Comparison of ENCODE assay signal across 1 cellular context in the genomic region with DNA sequence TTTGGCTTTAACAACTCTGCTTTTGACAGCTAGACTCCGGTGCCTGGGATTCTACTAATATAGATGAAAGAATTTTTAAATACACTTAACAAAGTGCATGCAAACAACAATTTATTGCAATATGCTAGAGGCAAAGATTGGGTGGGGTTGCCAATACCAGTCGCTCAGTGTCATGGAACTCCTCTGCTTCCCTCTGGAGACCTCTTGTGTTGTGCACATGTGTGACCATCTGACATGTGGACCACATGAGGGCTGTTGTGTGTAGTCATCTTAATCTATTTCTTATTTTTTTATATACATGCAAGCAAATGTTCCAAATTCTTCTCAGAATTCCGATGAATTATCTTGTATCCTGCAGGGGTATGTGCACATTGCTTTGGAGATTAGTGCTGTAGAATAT.
TF ChIP-seq lines count a peak whose summit lies in the region.

No MANE protein-coding gene starts in this region.

TF ChIP-seq in HepG2, 621 proteins besides CTCF, POLR2A, EP300 and RAD21:
- TF ChIP-seq ZNF34 (CRISPR knock-in tag; IDR thresholded peaks at IDR 0.05; ENCODE audit: borderline replicate concordance) = no peak
- TF ChIP-seq, protein P1, sequence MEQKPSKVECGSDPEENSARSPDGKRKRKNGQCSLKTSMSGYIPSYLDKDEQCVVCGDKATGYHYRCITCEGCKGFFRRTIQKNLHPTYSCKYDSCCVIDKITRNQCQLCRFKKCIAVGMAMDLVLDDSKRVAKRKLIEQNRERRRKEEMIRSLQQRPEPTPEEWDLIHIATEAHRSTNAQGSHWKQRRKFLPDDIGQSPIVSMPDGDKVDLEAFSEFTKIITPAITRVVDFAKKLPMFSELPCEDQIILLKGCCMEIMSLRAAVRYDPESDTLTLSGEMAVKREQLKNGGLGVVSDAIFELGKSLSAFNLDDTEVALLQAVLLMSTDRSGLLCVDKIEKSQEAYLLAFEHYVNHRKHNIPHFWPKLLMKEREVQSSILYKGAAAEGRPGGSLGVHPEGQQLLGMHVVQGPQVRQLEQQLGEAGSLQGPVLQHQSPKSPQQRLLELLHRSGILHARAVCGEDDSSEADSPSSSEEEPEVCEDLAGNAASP (CRISPR knock-in tag; IDR thresholded peaks at IDR 0.05; ENCODE audit: borderline replicate concordance) = no peak
- no peak for TF ChIP-seq ETV6 (CRISPR knock-in tag; conservative IDR thresholded peaks at IDR 0.05)
- peak; percentile 56 for TF ChIP-seq STAG1 (CRISPR knock-in tag; IDR thresholded peaks at IDR 0.05)
- no peak for TF ChIP-seq ZNF619 (CRISPR knock-in tag; IDR thresholded peaks at IDR 0.05)
- TF ChIP-seq KDM5B (CRISPR knock-in tag; IDR thresholded peaks at IDR 0.05; ENCODE audit: borderline replicate concordance) = no peak
- TF ChIP-seq RFX1 (IDR thresholded peaks at IDR 0.05) = no peak
- TF ChIP-seq ZNF709 (CRISPR knock-in tag; IDR thresholded peaks at IDR 0.05) = no peak
